ENCODE assay signal across 12 cellular contexts in the genomic region with DNA sequence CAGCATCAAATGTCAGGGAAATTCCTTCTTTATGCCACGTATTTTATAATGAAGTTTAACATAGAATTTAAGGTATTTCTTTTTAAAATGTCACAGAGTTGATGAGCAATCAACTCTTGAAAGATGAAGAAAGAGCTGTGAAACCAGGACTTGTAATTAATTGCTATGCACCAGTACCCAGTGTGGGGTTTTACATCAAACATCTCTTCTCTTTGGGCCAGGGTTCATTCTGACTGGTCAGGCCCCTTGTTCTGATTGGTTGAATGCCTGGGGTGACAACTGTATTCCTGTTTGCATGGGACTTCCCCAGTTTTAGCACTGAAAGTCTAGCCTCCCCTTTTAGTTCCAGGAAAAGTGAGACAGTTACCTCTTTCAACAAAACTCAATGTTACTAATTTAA. TPM values are rescaled to one million over a fixed set of nuclear protein-coding genes. Genes with fewer than 3 reads are reported as not detected.
A peak's percentile ranks its signal among the peaks of the same experiment; 100 is the strongest.
DNase-seq lines count a peak whose midpoint lies in the region; ATAC-seq and TF ChIP-seq lines count a peak whose summit lies in the region.
"Had no signal": no experiment of that assay in that cellular context is flagged by ENCODE, and none has a peak within 500 bp of the region (broad histone marks: within the 10 kb centered on the region; RNA-seq: fewer than 3 reads in every experiment).

No MANE protein-coding gene starts in this region.

- peak overlapping the region; percentile 26 for H3K4me2 ChIP-seq in Loucy (ENCODE audit: low read depth, low read length, poor library complexity, severe bottlenecking)
- H3K4me2 ChIP-seq in mammary epithelial cell (ENCODE audit: insufficient read depth, low read depth, low read length): no peak overlapping the region

- BruUV-seq in mammary epithelial cell (replicated peaks; lab: Mats Ljungman, UMichigan): no TSS peak

- no peaks in the 10 kb centered on the region for H4K20me1 ChIP-seq in Loucy (ENCODE audit: insufficient read depth, low read length, poor library complexity, severe bottlenecking)
- no peaks in the 10 kb centered on the region for H4K20me1 ChIP-seq in mammary epithelial cell (ENCODE audit: insufficient read depth, low read length)

- H3K4me1 ChIP-seq in Loucy (ENCODE audit: insufficient read depth, low read length, poor library complexity, severe bottlenecking): peaks cover 11% of the 10 kb centered on the region
- peaks cover 0 to 23% (median 4%) of the 10 kb centered on the region in 9 donors for H3K4me1 ChIP-seq in heart right ventricle
- no peaks in the 10 kb centered on the region for H3K4me1 ChIP-seq in mammary epithelial cell (ENCODE audit: insufficient read depth, low read length)
- H3K4me1 ChIP-seq: body of pancreas had no signal

- H3K4me3 ChIP-seq in Loucy (ENCODE audit: low read length, poor library complexity, severe bottlenecking) (no peak overlapping the region), heart right ventricle (no peak overlapping the region), mammary epithelial cell (replicated peaks in 1 of 3; ENCODE audit: insufficient read depth in 1 of 3, low read depth in 2 of 3, low read length in 3 of 3) (no peak overlapping the region)
- H3K4me3 ChIP-seq: body of pancreas had no signal

- in situ Hi-C loops in mammary epithelial cell (cut with MboI; ENCODE audit: low sequenced_read_pairs in 2 of 2): no loop called here

- no peaks in the 10 kb centered on the region for H3K9me2 ChIP-seq in Loucy (replicated peaks; ENCODE audit: low read depth, low read length)

- H2AFZ ChIP-seq in Loucy (ENCODE audit: low read length) (peak overlapping the region; percentile 22; the same call in 1 of the 2 replicates), mammary epithelial cell (ENCODE audit: low read depth, low read length) (no peak overlapping the region)

- dilution Hi-C loops in mammary epithelial cell (cut with HindIII; ENCODE audit: low sequenced_read_pairs): no loop called here

- H3F3A ChIP-seq in Loucy (ENCODE audit: low read depth): no peaks in the 10 kb centered on the region

- ATAC-seq in HG02571 (IDR thresholded peaks at IDR 0.05; ENCODE audit: unreplicated experiment) (peak; percentile 92), heart right ventricle (no peak)
- ATAC-seq: body of pancreas, sciatic nerve had no signal

- H3K36me3 ChIP-seq in Loucy (ENCODE audit: insufficient read depth, low read length) (no peaks in the 10 kb centered on the region), heart right ventricle (no peaks in the 10 kb centered on the region), mammary epithelial cell (ENCODE audit: insufficient read depth, low read length) (no peaks in the 10 kb centered on the region)

- H3K79me2 ChIP-seq in Loucy (ENCODE audit: insufficient read depth, low read length) (no peaks in the 10 kb centered on the region), mammary epithelial cell (ENCODE audit: insufficient read depth, low read length) (no peaks in the 10 kb centered on the region)

- H3K9me3 ChIP-seq in Loucy (ENCODE audit: insufficient read depth, low read depth, low read length): no peaks in the 10 kb centered on the region
- H3K9me3 ChIP-seq in heart right ventricle: peaks cover 0 to 5% (median 0%) of the 10 kb centered on the region in 11 donors
- no peaks in the 10 kb centered on the region for H3K9me3 ChIP-seq in mammary epithelial cell (replicated peaks; ENCODE audit: insufficient read depth, low read length)
- H3K9me3 ChIP-seq: body of pancreas had no signal

- H3K9ac ChIP-seq in Loucy (ENCODE audit: low read depth, low read length, poor library complexity, severe bottlenecking): no peak overlapping the region
- H3K9ac ChIP-seq in mammary epithelial cell (ENCODE audit: insufficient read depth, low read length): no peak overlapping the region

- peak; percentile 14 for DNase-seq in NK-92 treated with Interleukin-12 subunit alpha and Interleukin-12 subunit beta, amount 100 ng/mL, for 24 hours (lab: John Stamatoyannopoulos, UW)
- DNase-seq in NK-92 (lab: John Stamatoyannopoulos, UW; ENCODE audit: unreplicated experiment) (no peak), heart right ventricle (no peak), AML-193 (lab: John Stamatoyannopoulos, UW) (no peak), mammary epithelial cell (no peak)
- DNase-seq in stimulated activated CD4-positive, alpha-beta T cell treated with anti-CD3 and anti-CD28 coated beads, Interleukin-2, amount 100 ng/mL, for 48 hours: peak; percentile 8 to 16
- DNase-seq: body of pancreas had no signal

- intact Hi-C loops in heart right ventricle (cut with DNase I): loop anchor here in 1 of 10 donors (10.0 kb wide), 1 partner anchor 976 kb away; no protein-coding TSS in a partner anchor
- intact Hi-C loops in mammary epithelial cell (cut with micrococcal nuclease): no loop called here

- WGBS in heart right ventricle, 2 donors: 93 to 94% methylated on average over 1 of the region's 1 CpG
- 7% methylated on average over 1 of the region's 1 CpG for WGBS in mammary epithelial cell (ENCODE audit: low coverage, missing lambda C conversion rate)

- CTCF ChIA-PET in mammary epithelial cell (lab: Charles Lee; ENCODE audit: low non-redundant PET): no interaction called here

- H3K27ac ChIP-seq in heart right ventricle (no peak overlapping the region), mammary epithelial cell (ENCODE audit: insufficient read depth, low read depth, low read length) (no peak overlapping the region)
- H3K27ac ChIP-seq: 22Rv1, body of pancreas, HL-60 had no signal

- TF ChIP-seq CTCF in Loucy (conservative IDR thresholded peaks at IDR 0.05; ENCODE audit: low read length): no peak
- no peak for TF ChIP-seq CTCF in heart right ventricle (IDR thresholded peaks at IDR 0.05)
- no peak for TF ChIP-seq CTCF in mammary epithelial cell (conservative IDR thresholded peaks at IDR 0.05 in 1 of 2, IDR thresholded peaks at IDR 0.05 in 1 of 2; ENCODE audit: extremely low read depth in 1 of 2, insufficient read depth in 1 of 2, low read depth in 1 of 2, low read length in 2 of 2)

- no peaks in the 10 kb centered on the region for H3K27me3 ChIP-seq in Loucy (ENCODE audit: insufficient read depth, low read length, poor library complexity, severe bottlenecking)
- H3K27me3 ChIP-seq in heart right ventricle: no peaks in the 10 kb centered on the region
- no peaks in the 10 kb centered on the region for H3K27me3 ChIP-seq in mammary epithelial cell (ENCODE audit: insufficient read depth, low read length)
- H3K27me3 ChIP-seq: body of pancreas had no signal

RNA-seq across cellular contexts. Expression of gene PTPRG, which starts 40.1 kb away (rescaled TPM):
- total RNA-seq in heart right ventricle (10 to 100 TPM; 25.8 to 38.3 (median 33.1) TPM), mammary epithelial cell (10 to 100 TPM; 10.5 to 31.2 TPM)
- polyA plus RNA-seq in heart right ventricle (10 to 100 TPM; 10.1 to 10.5 TPM), mammary epithelial cell (11.7 TPM)
- 44.5 TPM for polyA minus RNA-seq in mammary epithelial cell

Comparison
In these comparisons a context has a peak if more than half of its experiments do, and no peak if none do; other contexts are left out.
1. DNase-seq: peak in NK-92 treated with Interleukin-12 subunit alpha and Interleukin-12 subunit beta, amount 100 ng/mL, for 24 hours (single experiment) and stimulated activated CD4-positive, alpha-beta T cell treated with anti-CD3 and anti-CD28 coated beads, Interleukin-2, amount 100 ng/mL, for 48 hours (2 of 2); none in NK-92 (single experiment), heart right ventricle (0 of 2), AML-193 (0 of 2) and mammary epithelial cell (single experiment).